Comparison of ENCODE assay signal across 8 cellular contexts in the genomic region with DNA sequence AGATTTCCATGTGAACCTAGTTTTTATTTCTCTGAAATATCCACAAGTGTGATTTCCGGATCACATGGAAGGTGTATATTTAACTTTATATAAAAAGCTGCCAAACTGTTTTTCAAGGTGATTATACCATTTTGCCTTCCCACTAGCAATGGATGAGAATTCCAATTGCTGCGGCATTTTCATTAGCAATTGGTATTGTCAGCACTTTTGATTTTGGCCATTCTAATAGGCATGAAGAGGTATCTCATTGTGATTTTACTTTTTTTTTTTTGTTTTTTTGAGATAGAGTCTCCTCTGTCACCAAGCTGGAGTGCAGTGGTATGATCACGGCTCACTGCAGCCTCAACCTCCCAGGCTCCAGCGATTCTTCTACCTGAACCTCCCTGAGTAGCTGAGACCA.
"Had no signal": no experiment of that assay in that cellular context is flagged by ENCODE, and none has a peak within 500 bp of the region (broad histone marks: within the 10 kb centered on the region; RNA-seq: fewer than 3 reads in every experiment).

No MANE protein-coding gene starts in this region.

- FAIRE-seq: HTR-8/SVneo had no signal

- H3K36me3 ChIP-seq: HAP-1 had no signal

- H3K4me2 ChIP-seq: KMS-11 had no signal

- H3K4me3 ChIP-seq: GM23248, HAP-1 had no signal

- H3K9me3 ChIP-seq: HAP-1 had no signal

- DNase-seq: GM23248, GOT3, H7, Karpas-422, KBM-7 had no signal

- H2AFZ ChIP-seq: GM23248 had no signal

- H3K9ac ChIP-seq: GM23248, KMS-11 had no signal

- H3K27ac ChIP-seq: GM23248, KMS-11 had no signal
